Comparison of ENCODE assay signal across 1 cellular context in the genomic region with DNA sequence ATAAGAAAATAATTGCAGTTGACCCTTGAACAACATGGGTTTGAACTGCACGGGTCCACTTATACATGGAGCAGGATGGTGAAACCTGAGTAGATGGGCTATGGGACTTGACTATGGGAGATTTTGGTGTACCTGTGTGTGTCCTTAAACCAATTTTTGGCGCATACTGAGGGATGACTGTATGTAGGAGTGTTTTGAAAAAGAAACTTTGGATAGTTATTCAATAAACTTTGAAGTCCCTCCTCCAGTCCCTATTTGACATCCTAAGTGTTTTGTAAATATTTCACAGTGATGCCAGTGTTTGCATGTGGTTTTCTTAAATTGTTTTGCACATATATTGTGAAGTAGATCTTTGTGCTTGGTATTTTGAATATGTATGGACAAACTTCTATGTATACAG.
TF ChIP-seq lines count a peak whose summit lies in the region.

No MANE protein-coding gene starts in this region.

TF ChIP-seq in HepG2, 621 proteins besides CTCF, POLR2A, EP300 and RAD21 (continues in another document):
- TF ChIP-seq MBD4 (IDR thresholded peaks at IDR 0.05; ENCODE audit: borderline replicate concordance, low read length) (0 out of 2 replicates have a peak, but pooled peaks have one; percentile 65), ZMYM2 (CRISPR knock-in tag; IDR thresholded peaks at IDR 0.05) (no peak), SMARCC2 (IDR thresholded peaks at IDR 0.05) (0 out of 2 replicates have a peak, but pooled peaks have one; percentile 12), ZNF251 (CRISPR knock-in tag; IDR thresholded peaks at IDR 0.05) (no peak), RORA (CRISPR knock-in tag; IDR thresholded peaks at IDR 0.05) (no peak), KDM2A (CRISPR knock-in tag; IDR thresholded peaks at IDR 0.05; ENCODE audit: borderline replicate concordance, low read depth) (no peak), NCOA2 (CRISPR knock-in tag; IDR thresholded peaks at IDR 0.05) (peak; percentile 80), ZNF672 (CRISPR knock-in tag; IDR thresholded peaks at IDR 0.05) (no peak), NR2F6 (IDR thresholded peaks at IDR 0.05) (peak; percentile 62; the same call in 1 of the 2 replicates), NR2F6 (CRISPR knock-in tag; IDR thresholded peaks at IDR 0.05) (peak; percentile 64), RXRB (CRISPR knock-in tag; IDR thresholded peaks at IDR 0.05; ENCODE audit: borderline replicate concordance) (peak; percentile 12; the same call in 1 of the 2 replicates), XBP1 (CRISPR knock-in tag; IDR thresholded peaks at IDR 0.05) (no peak), SIX4 (CRISPR knock-in tag; IDR thresholded peaks at IDR 0.05) (peak; percentile 60; the same call in 1 of the 2 replicates), ZFP36 (IDR thresholded peaks at IDR 0.05; ENCODE audit: borderline replicate concordance, low read depth, low read length, partially characterized antibody) (no peak), ISL2 (CRISPR knock-in tag; IDR thresholded peaks at IDR 0.05) (peak; percentile 38; the same call in 1 of the 2 replicates), PLRG1 (conservative IDR thresholded peaks at IDR 0.05) (no peak), SP140L (CRISPR knock-in tag; IDR thresholded peaks at IDR 0.05; ENCODE audit: borderline replicate concordance) (no peak), KDM1A (CRISPR knock-in tag; IDR thresholded peaks at IDR 0.05) (0 out of 2 replicates have a peak, but pooled peaks have one; percentile 43), RNF2 (conservative IDR thresholded peaks at IDR 0.05; ENCODE audit: low read depth) (no peak), TEAD3 (CRISPR knock-in tag; optimal IDR thresholded peaks at IDR 0.05; ENCODE audit: borderline replicate concordance) (peak; percentile 57), FOXA3 (CRISPR knock-in tag; IDR thresholded peaks at IDR 0.05) (peak; percentile 82), SATB2 (CRISPR knock-in tag; IDR thresholded peaks at IDR 0.05) (no peak), ZNF607 (CRISPR knock-in tag; IDR thresholded peaks at IDR 0.05; ENCODE audit: borderline replicate concordance) (no peak), MXI1 (IDR thresholded peaks at IDR 0.05; ENCODE audit: borderline replicate concordance, low read depth, low read length) (no peak), THAP11 (CRISPR knock-in tag; IDR thresholded peaks at IDR 0.05) (0 out of 2 replicates have a peak, but pooled peaks have one; percentile 16), MAF1 (CRISPR knock-in tag; IDR thresholded peaks at IDR 0.05; ENCODE audit: borderline replicate concordance) (no peak), SOX5 (CRISPR knock-in tag; IDR thresholded peaks at IDR 0.05; ENCODE audit: borderline replicate concordance) (peak; percentile 79), ZNF543 (CRISPR knock-in tag; IDR thresholded peaks at IDR 0.05) (no peak), SP5 (CRISPR knock-in tag; IDR thresholded peaks at IDR 0.05; ENCODE audit: borderline replicate concordance, low read depth) (peak; percentile 76), ZNF468 (CRISPR knock-in tag; IDR thresholded peaks at IDR 0.05) (no peak), ZNF772 (CRISPR knock-in tag; IDR thresholded peaks at IDR 0.05) (no peak), FOXM1 (CRISPR knock-in tag; IDR thresholded peaks at IDR 0.05) (no peak), HDAC2 (CRISPR knock-in tag; IDR thresholded peaks at IDR 0.05) (peak; percentile 50; the same call in 1 of the 2 replicates), STAT5B (CRISPR knock-in tag; IDR thresholded peaks at IDR 0.05) (no peak), CHD2 (IDR thresholded peaks at IDR 0.05; ENCODE audit: low read depth, low read length) (no peak), ZNF333 (CRISPR knock-in tag; IDR thresholded peaks at IDR 0.05; ENCODE audit: borderline replicate concordance) (no peak), FOSL1 (CRISPR knock-in tag; IDR thresholded peaks at IDR 0.05; ENCODE audit: borderline replicate concordance) (no peak), ZMYM4 (CRISPR knock-in tag; IDR thresholded peaks at IDR 0.05) (peak; percentile 24; the same call in 1 of the 2 replicates), POLR2AphosphoS5 (IDR thresholded peaks at IDR 0.05; ENCODE audit: low read depth, low read length) (no peak), ZNF670 (CRISPR knock-in tag; IDR thresholded peaks at IDR 0.05; ENCODE audit: borderline replicate concordance) (no peak), NFYB (CRISPR knock-in tag; IDR thresholded peaks at IDR 0.05) (no peak), IRF2 (CRISPR knock-in tag; IDR thresholded peaks at IDR 0.05) (no peak), RARA (CRISPR knock-in tag; IDR thresholded peaks at IDR 0.05) (peak; percentile 31; the same call in 1 of the 2 replicates), ZNF598 (CRISPR knock-in tag; IDR thresholded peaks at IDR 0.05; ENCODE audit: borderline replicate concordance) (no peak), ZNF878 (CRISPR knock-in tag; IDR thresholded peaks at IDR 0.05) (no peak), LCORL (IDR thresholded peaks at IDR 0.05) (peak; percentile 84), LCORL (CRISPR knock-in tag; IDR thresholded peaks at IDR 0.05) (peak; percentile 86; the same call in 1 of the 2 replicates), HNRNPUL1 (IDR thresholded peaks at IDR 0.05; ENCODE audit: low read depth, low read length) (0 out of 2 replicates have a peak, but pooled peaks have one; percentile 16), SMAD3 (CRISPR knock-in tag; IDR thresholded peaks at IDR 0.05) (no peak), NR2F2 (IDR thresholded peaks at IDR 0.05; ENCODE audit: borderline replicate concordance, low read depth) (peak; percentile 33; the same call in 1 of the 2 replicates), TBX3 (IDR thresholded peaks at IDR 0.05; ENCODE audit: borderline replicate concordance) (peak; percentile 91; the same call in 1 of the 2 replicates), MXD4 (CRISPR knock-in tag; IDR thresholded peaks at IDR 0.05) (no peak)
- TF ChIP-seq, protein P1, sequence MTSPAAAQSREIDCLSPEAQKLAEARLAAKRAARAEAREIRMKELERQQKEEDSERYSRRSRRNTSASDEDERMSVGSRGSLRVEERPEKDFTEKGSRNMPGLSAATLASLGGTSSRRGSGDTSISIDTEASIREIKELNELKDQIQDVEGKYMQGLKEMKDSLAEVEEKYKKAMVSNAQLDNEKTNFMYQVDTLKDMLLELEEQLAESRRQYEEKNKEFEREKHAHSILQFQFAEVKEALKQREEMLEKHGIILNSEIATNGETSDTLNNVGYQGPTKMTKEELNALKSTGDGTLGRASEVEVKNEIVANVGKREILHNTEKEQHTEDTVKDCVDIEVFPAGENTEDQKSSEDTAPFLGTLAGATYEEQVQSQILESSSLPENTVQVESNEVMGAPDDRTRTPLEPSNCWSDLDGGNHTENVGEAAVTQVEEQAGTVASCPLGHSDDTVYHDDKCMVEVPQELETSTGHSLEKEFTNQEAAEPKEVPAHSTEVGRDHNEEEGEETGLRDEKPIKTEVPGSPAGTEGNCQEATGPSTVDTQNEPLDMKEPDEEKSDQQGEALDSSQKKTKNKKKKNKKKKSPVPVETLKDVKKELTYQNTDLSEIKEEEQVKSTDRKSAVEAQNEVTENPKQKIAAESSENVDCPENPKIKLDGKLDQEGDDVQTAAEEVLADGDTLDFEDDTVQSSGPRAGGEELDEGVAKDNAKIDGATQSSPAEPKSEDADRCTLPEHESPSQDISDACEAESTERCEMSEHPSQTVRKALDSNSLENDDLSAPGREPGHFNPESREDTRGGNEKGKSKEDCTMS (CRISPR knock-in tag; conservative IDR thresholded peaks at IDR 0.05) = no peak
- TF ChIP-seq, protein P2, sequence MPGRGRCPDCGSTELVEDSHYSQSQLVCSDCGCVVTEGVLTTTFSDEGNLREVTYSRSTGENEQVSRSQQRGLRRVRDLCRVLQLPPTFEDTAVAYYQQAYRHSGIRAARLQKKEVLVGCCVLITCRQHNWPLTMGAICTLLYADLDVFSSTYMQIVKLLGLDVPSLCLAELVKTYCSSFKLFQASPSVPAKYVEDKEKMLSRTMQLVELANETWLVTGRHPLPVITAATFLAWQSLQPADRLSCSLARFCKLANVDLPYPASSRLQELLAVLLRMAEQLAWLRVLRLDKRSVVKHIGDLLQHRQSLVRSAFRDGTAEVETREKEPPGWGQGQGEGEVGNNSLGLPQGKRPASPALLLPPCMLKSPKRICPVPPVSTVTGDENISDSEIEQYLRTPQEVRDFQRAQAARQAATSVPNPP (CRISPR knock-in tag; IDR thresholded peaks at IDR 0.05) = no peak
- TF ChIP-seq, protein P3, sequence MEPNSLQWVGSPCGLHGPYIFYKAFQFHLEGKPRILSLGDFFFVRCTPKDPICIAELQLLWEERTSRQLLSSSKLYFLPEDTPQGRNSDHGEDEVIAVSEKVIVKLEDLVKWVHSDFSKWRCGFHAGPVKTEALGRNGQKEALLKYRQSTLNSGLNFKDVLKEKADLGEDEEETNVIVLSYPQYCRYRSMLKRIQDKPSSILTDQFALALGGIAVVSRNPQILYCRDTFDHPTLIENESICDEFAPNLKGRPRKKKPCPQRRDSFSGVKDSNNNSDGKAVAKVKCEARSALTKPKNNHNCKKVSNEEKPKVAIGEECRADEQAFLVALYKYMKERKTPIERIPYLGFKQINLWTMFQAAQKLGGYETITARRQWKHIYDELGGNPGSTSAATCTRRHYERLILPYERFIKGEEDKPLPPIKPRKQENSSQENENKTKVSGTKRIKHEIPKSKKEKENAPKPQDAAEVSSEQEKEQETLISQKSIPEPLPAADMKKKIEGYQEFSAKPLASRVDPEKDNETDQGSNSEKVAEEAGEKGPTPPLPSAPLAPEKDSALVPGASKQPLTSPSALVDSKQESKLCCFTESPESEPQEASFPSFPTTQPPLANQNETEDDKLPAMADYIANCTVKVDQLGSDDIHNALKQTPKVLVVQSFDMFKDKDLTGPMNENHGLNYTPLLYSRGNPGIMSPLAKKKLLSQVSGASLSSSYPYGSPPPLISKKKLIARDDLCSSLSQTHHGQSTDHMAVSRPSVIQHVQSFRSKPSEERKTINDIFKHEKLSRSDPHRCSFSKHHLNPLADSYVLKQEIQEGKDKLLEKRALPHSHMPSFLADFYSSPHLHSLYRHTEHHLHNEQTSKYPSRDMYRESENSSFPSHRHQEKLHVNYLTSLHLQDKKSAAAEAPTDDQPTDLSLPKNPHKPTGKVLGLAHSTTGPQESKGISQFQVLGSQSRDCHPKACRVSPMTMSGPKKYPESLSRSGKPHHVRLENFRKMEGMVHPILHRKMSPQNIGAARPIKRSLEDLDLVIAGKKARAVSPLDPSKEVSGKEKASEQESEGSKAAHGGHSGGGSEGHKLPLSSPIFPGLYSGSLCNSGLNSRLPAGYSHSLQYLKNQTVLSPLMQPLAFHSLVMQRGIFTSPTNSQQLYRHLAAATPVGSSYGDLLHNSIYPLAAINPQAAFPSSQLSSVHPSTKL (CRISPR knock-in tag; IDR thresholded peaks at IDR 0.05) = peak; percentile 79
- TF ChIP-seq, protein P4, sequence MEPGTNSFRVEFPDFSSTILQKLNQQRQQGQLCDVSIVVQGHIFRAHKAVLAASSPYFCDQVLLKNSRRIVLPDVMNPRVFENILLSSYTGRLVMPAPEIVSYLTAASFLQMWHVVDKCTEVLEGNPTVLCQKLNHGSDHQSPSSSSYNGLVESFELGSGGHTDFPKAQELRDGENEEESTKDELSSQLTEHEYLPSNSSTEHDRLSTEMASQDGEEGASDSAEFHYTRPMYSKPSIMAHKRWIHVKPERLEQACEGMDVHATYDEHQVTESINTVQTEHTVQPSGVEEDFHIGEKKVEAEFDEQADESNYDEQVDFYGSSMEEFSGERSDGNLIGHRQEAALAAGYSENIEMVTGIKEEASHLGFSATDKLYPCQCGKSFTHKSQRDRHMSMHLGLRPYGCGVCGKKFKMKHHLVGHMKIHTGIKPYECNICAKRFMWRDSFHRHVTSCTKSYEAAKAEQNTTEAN (CRISPR knock-in tag; conservative IDR thresholded peaks at IDR 0.05) = no peak
- TF ChIP-seq, protein P5, sequence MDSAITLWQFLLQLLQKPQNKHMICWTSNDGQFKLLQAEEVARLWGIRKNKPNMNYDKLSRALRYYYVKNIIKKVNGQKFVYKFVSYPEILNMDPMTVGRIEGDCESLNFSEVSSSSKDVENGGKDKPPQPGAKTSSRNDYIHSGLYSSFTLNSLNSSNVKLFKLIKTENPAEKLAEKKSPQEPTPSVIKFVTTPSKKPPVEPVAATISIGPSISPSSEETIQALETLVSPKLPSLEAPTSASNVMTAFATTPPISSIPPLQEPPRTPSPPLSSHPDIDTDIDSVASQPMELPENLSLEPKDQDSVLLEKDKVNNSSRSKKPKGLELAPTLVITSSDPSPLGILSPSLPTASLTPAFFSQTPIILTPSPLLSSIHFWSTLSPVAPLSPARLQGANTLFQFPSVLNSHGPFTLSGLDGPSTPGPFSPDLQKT (CRISPR knock-in tag; IDR thresholded peaks at IDR 0.05; ENCODE audit: borderline replicate concordance) = no peak
- TF ChIP-seq, protein P6, sequence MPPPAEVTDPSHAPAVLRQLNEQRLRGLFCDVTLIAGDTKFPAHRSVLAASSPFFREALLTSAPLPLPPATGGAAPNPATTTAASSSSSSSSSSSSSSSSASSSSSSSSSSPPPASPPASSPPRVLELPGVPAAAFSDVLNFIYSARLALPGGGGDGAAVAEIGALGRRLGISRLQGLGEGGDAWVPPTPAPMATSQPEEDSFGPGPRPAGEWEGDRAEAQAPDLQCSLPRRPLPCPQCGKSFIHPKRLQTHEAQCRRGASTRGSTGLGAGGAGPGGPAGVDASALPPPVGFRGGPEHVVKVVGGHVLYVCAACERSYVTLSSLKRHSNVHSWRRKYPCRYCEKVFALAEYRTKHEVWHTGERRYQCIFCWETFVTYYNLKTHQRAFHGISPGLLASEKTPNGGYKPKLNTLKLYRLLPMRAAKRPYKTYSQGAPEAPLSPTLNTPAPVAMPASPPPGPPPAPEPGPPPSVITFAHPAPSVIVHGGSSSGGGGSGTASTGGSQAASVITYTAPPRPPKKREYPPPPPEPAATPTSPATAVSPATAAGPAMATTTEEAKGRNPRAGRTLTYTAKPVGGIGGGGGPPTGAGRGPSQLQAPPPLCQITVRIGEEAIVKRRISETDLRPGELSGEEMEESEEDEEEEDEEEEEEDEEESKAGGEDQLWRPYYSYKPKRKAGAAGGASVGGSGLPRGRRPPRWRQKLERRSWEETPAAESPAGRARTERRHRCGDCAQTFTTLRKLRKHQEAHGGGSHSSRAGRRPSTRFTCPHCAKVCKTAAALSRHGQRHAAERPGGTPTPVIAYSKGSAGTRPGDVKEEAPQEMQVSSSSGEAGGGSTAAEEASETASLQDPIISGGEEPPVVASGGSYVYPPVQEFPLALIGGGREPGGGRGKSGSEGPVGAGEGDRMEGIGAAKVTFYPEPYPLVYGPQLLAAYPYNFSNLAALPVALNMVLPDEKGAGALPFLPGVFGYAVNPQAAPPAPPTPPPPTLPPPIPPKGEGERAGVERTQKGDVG (CRISPR knock-in tag; IDR thresholded peaks at IDR 0.05; ENCODE audit: borderline replicate concordance) = no peak
- TF ChIP-seq, protein P7, sequence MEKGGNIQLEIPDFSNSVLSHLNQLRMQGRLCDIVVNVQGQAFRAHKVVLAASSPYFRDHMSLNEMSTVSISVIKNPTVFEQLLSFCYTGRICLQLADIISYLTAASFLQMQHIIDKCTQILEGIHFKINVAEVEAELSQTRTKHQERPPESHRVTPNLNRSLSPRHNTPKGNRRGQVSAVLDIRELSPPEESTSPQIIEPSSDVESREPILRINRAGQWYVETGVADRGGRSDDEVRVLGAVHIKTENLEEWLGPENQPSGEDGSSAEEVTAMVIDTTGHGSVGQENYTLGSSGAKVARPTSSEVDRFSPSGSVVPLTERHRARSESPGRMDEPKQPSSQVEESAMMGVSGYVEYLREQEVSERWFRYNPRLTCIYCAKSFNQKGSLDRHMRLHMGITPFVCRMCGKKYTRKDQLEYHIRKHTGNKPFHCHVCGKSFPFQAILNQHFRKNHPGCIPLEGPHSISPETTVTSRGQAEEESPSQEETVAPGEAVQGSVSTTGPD (CRISPR knock-in tag; IDR thresholded peaks at IDR 0.05) = no peak
- TF ChIP-seq, protein P8, sequence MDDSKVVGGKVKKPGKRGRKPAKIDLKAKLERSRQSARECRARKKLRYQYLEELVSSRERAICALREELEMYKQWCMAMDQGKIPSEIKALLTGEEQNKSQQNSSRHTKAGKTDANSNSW (CRISPR knock-in tag; IDR thresholded peaks at IDR 0.05; ENCODE audit: borderline replicate concordance) = no peak
